ENCODE assay signal across 8 cellular contexts in the genomic region with DNA sequence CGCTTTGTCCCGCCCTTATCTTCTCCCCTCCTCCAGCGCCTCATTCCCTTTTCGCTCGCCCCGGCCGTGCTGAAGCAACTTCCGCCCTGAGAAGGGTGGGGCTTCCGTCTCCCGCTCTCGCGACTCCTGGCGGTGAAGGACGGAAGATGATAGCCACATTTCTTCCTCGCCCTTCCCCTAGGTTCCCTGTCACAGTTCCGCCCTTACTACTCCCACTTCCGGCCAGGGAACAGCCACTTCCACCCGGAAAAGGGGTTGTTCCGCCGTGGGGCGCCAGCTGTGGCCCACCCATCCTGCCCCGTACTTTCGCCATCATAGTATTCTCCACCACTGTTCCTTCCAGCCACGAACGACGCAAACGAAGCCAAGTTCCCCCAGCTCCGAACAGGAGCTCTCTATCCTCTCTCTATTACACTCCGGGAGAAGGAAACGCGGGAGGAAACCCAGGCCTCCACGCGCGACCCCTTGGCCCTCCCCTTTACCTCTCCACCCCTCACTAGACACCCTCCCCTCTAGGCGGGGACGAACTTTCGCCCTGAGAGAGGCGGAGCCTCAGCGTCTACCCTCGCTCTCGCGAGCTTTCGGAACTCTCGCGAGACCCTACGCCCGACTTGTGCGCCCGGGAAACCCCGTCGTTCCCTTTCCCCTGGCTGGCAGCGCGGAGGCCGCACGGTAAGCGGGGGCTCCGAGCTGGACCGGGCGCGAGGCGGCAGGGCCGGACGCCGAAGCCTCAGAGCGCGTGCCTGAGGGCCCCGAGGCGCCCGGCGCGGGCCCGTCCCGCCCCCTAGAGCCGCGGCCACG. TPM values are rescaled to one million over a fixed set of nuclear protein-coding genes. Genes with fewer than 3 reads are reported as not detected.
A peak's percentile ranks its signal among the peaks of the same experiment; 100 is the strongest.
DNase-seq lines count a peak whose midpoint lies in the region; ATAC-seq and TF ChIP-seq lines count a peak whose summit lies in the region.

RPS19 (plus strand) TSS at position 638 of the 801 bp plus-strand sequence. CDS start 520 bp downstream, outside the sequence.

- H2AFZ ChIP-seq in neuron (ENCODE audit: low read depth, low read length): peak within 1 kb of the TSS; percentile 59

- H3K27ac ChIP-seq in foreskin keratinocyte: peak within 1 kb of the TSS; percentile 98
- H3K27ac ChIP-seq in subcutaneous abdominal adipose tissue (ENCODE audit: low read depth, low read length): peak within 1 kb of the TSS; percentile 96

- H3K4me3 ChIP-seq in GM06990 (replicated peaks; ENCODE audit: low read depth, low read length) (peak within 1 kb of the TSS; percentile 89), HFF-Myc (replicated peaks; ENCODE audit: low read depth, low read length) (peak within 1 kb of the TSS; percentile 100), neuron (ENCODE audit: low read length) (peak within 1 kb of the TSS; percentile 84), subcutaneous abdominal adipose tissue (ENCODE audit: low read depth in 1 of 5, low read length in 5 of 5) (peak within 1 kb of the TSS; percentile 82 to 98 (median 92))

- H3K4me1 ChIP-seq in foreskin keratinocyte (peaks cover 6% of the 10 kb centered on the region), neuron (ENCODE audit: insufficient read depth, low read length) (peaks cover 23% of the 10 kb centered on the region), subcutaneous abdominal adipose tissue (ENCODE audit: control insufficient read depth in 5 of 5, insufficient read depth in 5 of 5, low read length in 5 of 5) (peaks cover 14 to 41% (median 37%) of the 10 kb centered on the region in 5 donors)

- ATAC-seq in foreskin keratinocyte: peak; percentile 86

- H3K9me3 ChIP-seq in neuron (ENCODE audit: low read length) (no peaks in the 10 kb centered on the region), subcutaneous abdominal adipose tissue (ENCODE audit: control insufficient read depth in 5 of 5, low read length in 5 of 5) (no peaks in the 10 kb centered on the region)

- peak within 1 kb of the TSS; percentile 73 to 100 (median 96) for H3K9ac ChIP-seq in subcutaneous abdominal adipose tissue (ENCODE audit: low read length in 5 of 5)

- H3K36me3 ChIP-seq in GM06990 (ENCODE audit: control insufficient read depth, insufficient read depth, low read length) (peaks cover 29% of the 10 kb centered on the region), neuron (ENCODE audit: insufficient read depth, low read length) (peaks cover 39% of the 10 kb centered on the region), subcutaneous abdominal adipose tissue (ENCODE audit: control insufficient read depth in 5 of 5, insufficient read depth in 5 of 5, low read length in 5 of 5) (peaks cover 0 to 37% (median 33%) of the 10 kb centered on the region in 5 donors)

- in situ Hi-C loops in SK-MEL-5 (cut with HindIII; ENCODE audit: low pct_unique_long_range_greater_than_20kb, low sequenced_read_pairs): no loop called here

- H3K27me3 ChIP-seq in GM06990 (replicated peaks; ENCODE audit: control insufficient read depth, insufficient read depth, low read length): no peaks in the 10 kb centered on the region
- no peaks in the 10 kb centered on the region for H3K27me3 ChIP-seq in foreskin keratinocyte
- peaks cover 4% of the 10 kb centered on the region for H3K27me3 ChIP-seq in neuron (ENCODE audit: insufficient read depth, low read length)
- peaks cover 0 to 3% (median 0%) of the 10 kb centered on the region in 5 donors for H3K27me3 ChIP-seq in subcutaneous abdominal adipose tissue (ENCODE audit: control insufficient read depth in 5 of 5, insufficient read depth in 4 of 5, low read length in 5 of 5)

- TF ChIP-seq CTCF in GM06990 (IDR thresholded peaks at IDR 0.05; ENCODE audit: insufficient read depth, low read length, poor library complexity, severe bottlenecking) (no peak), HFF-Myc (IDR thresholded peaks at IDR 0.05; ENCODE audit: low read depth, low read length, missing control alignments) (peak; percentile 59), foreskin keratinocyte (conservative IDR thresholded peaks at IDR 0.05) (peak; percentile 85)

- DNase-seq in GM06990 (ENCODE audit: extremely low read depth, insufficient read length) (peak; percentile 97), HFF-Myc (ENCODE audit: extremely low read depth, low read depth) (peak; percentile 96), MV-4-11 (lab: John Stamatoyannopoulos, UW) (peak; percentile 100), SK-MEL-5 (ENCODE audit: low read depth, low spot score) (peak; percentile 98), foreskin keratinocyte (peak; percentile 96 to 98)
- DNase-seq in activated naive CD4-positive, alpha-beta T cell treated with Interleukin-2 at 50 U/mL for 16 hours: peak; percentile 98

RNA-seq across cellular contexts. Expression of gene RPS19, which starts in this region (rescaled TPM):
- 1,776 and 1,861 TPM in 2 replicates for total RNA-seq in SK-MEL-5 (2014; rRNA removed; shearing (Covaris generic))
- polyA plus RNA-seq in SK-MEL-5 (2015; cell fraction: cytosol; rRNA removed): 2,070 and 3,312 TPM in 2 replicates
- polyA plus RNA-seq in SK-MEL-5 (2015; cell fraction: nucleus; rRNA removed): 166 and 277 TPM in 2 replicates
- total RNA-seq in foreskin keratinocyte: 3,278 and 3,889 TPM in 2 replicates
- polyA plus RNA-seq in foreskin keratinocyte: 5,360 and 6,188 TPM in 2 replicates

Comparison
In these comparisons a context has a peak if more than half of its experiments do, and no peak if none do; other contexts are left out.
1. Peak in every context shown above with its lines: DNase-seq, ATAC-seq, H3K4me3 ChIP-seq and H3K27ac ChIP-seq.